18 cellular contexts compared by ENCODE assay signal in the genomic region with DNA sequence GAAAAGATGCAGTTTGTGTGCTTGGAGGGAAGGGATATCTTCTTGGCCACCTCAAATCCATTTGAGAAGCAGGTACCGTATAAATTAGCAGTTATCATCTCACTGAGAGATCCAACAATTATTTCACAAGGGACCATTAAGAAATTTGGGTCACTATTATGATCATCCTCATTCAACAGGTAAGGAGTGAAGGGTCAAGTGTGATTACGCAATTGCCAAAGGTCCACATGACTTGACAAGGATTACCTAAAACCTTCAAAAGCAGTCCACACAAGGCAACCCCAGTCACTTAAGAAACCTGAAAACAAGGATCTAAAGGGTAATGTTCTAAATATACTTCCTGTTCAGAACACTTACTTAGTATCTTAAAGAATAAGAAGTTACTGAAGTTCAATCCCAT. TPM values are rescaled to one million over a fixed set of nuclear protein-coding genes. Genes with fewer than 3 reads are reported as not detected.
DNase-seq lines count a peak whose midpoint lies in the region; ATAC-seq and TF ChIP-seq lines count a peak whose summit lies in the region.
"Had no signal": no experiment of that assay in that cellular context is flagged by ENCODE, and none has a peak within 500 bp of the region (broad histone marks: within the 10 kb centered on the region; RNA-seq: fewer than 3 reads in every experiment).

No MANE protein-coding gene starts in this region.

- peaks cover 8% of the 10 kb centered on the region for H3K36me3 Mint-ChIP-seq in activated CD4-positive, alpha-beta memory T cell treated with anti-CD3 and anti-CD28 coated beads for 36 hours
- no peaks in the 10 kb centered on the region for H3K36me3 Mint-ChIP-seq in activated CD4-positive, alpha-beta memory T cell treated with anti-CD3 and anti-CD28 coated beads, Interleukin-2, amount 10 ng/mL, durations not matched to agents 7 days and 5 days (ENCODE audit: low read depth)
- H3K36me3 Mint-ChIP-seq in activated naive CD8-positive, alpha-beta T cell treated with anti-CD3 and anti-CD28 coated beads, Interleukin-2, amount 10 ng/mL, durations not matched to agents 7 days and 5 days, result peaks cover 8% of the 10 kb centered on the region

- no peak for TF ChIP-seq RAD21 in Ishikawa (IDR thresholded peaks at IDR 0.05; ENCODE audit: low read depth)

- peaks cover 85% of the 10 kb centered on the region for H3K4me1 Mint-ChIP-seq in activated CD4-positive, alpha-beta memory T cell treated with anti-CD3 and anti-CD28 coated beads for 36 hours (ENCODE audit: low read depth)
- H3K4me1 Mint-ChIP-seq in activated CD4-positive, alpha-beta memory T cell treated with anti-CD3 and anti-CD28 coated beads, Interleukin-2, amount 10 ng/mL, durations not matched to agents 7 days and 5 days, result peaks cover 70% of the 10 kb centered on the region
- peaks cover 45% of the 10 kb centered on the region for H3K4me1 Mint-ChIP-seq in activated naive CD8-positive, alpha-beta T cell treated with anti-CD3 and anti-CD28 coated beads, Interleukin-2, amount 10 ng/mL, durations not matched to agents 7 days and 5 days

- H3K9me3 ChIP-seq in gastrocnemius medialis, result no peaks in the 10 kb centered on the region
- H3K9me3 ChIP-seq in heart left ventricle, result no peaks in the 10 kb centered on the region
- H3K9me3 ChIP-seq: upper lobe of left lung had no signal

- no peaks in the 10 kb centered on the region for H3K9me3 Mint-ChIP-seq in activated CD4-positive, alpha-beta memory T cell treated with anti-CD3 and anti-CD28 coated beads for 36 hours
- H3K9me3 Mint-ChIP-seq in activated CD4-positive, alpha-beta memory T cell treated with anti-CD3 and anti-CD28 coated beads, Interleukin-2, amount 10 ng/mL, durations not matched to agents 7 days and 5 days, result no peaks in the 10 kb centered on the region
- no peaks in the 10 kb centered on the region for H3K9me3 Mint-ChIP-seq in activated naive CD8-positive, alpha-beta T cell treated with anti-CD3 and anti-CD28 coated beads, Interleukin-2, amount 10 ng/mL, durations not matched to agents 7 days and 5 days

- H3K27me3 ChIP-seq in gastrocnemius medialis (no peaks in the 10 kb centered on the region), heart left ventricle (no peaks in the 10 kb centered on the region)
- H3K27me3 ChIP-seq: upper lobe of left lung had no signal

- POLR2A ChIA-PET in activated CD4-positive, alpha-beta memory T cell treated with anti-CD3 and anti-CD28 coated beads for 36 hours (lab: Charles Lee), result interaction anchor here (1.2 to 2.7 kb wide), 4 partner anchors 9 to 30 kb away, joined by 4 to 46 read pairs (median 12); partner anchors contain the start of gene CCDC6
- POLR2A ChIA-PET in activated CD4-positive, alpha-beta memory T cell treated with anti-CD3 and anti-CD28 coated beads, Interleukin-2, amount 10 ng/mL, durations not matched to agents 7 days and 5 days (lab: Charles Lee), result interaction anchor here (1.3 to 2.3 kb wide), 3 partner anchors 9 to 28 kb away, joined by 3 to 22 read pairs (median 4); partner anchors contain the start of gene CCDC6
- POLR2A ChIA-PET in activated naive CD8-positive, alpha-beta T cell treated with anti-CD3 and anti-CD28 coated beads, Interleukin-2, amount 10 ng/mL, durations not matched to agents 7 days and 5 days (lab: Charles Lee), result interaction anchor here (2.7 kb wide), 1 partner anchor 27 kb away, joined by 11 read pairs; the partner anchor contains the start of gene CCDC6

- CTCF ChIA-PET in activated CD4-positive, alpha-beta memory T cell treated with anti-CD3 and anti-CD28 coated beads for 36 hours (lab: Charles Lee), result interaction anchor here (1.7 to 1.8 kb wide), 4 partner anchors 8 to 29 kb away, joined by 5 to 15 read pairs (median 11); partner anchors contain the start of gene CCDC6
- CTCF ChIA-PET in activated CD4-positive, alpha-beta memory T cell treated with anti-CD3 and anti-CD28 coated beads, Interleukin-2, amount 10 ng/mL, durations not matched to agents 7 days and 5 days (lab: Charles Lee), result interaction anchor here (0.9 to 1.7 kb wide), 2 partner anchors 27 to 253 kb away, joined by 3 to 6 read pairs; partner anchors contain the start of gene CCDC6

- no peak for TF ChIP-seq CTCF in gastrocnemius medialis (IDR thresholded peaks at IDR 0.05 in 4 of 5, conservative IDR thresholded peaks at IDR 0.05 in 1 of 5)
- no peak for TF ChIP-seq CTCF in heart left ventricle (IDR thresholded peaks at IDR 0.05)

- TF ChIP-seq POLR2A in gastrocnemius medialis (IDR thresholded peaks at IDR 0.05) (no peak), heart left ventricle (IDR thresholded peaks at IDR 0.05) (no peak)

- no peak for TF ChIP-seq EP300 in Ishikawa (IDR thresholded peaks at IDR 0.05; ENCODE audit: borderline replicate concordance)

- H3K27me3 Mint-ChIP-seq in activated CD4-positive, alpha-beta memory T cell treated with anti-CD3 and anti-CD28 coated beads for 36 hours, result no peaks in the 10 kb centered on the region
- H3K27me3 Mint-ChIP-seq in activated CD4-positive, alpha-beta memory T cell treated with anti-CD3 and anti-CD28 coated beads, Interleukin-2, amount 10 ng/mL, durations not matched to agents 7 days and 5 days, result no peaks in the 10 kb centered on the region
- H3K27me3 Mint-ChIP-seq in activated naive CD8-positive, alpha-beta T cell treated with anti-CD3 and anti-CD28 coated beads, Interleukin-2, amount 10 ng/mL, durations not matched to agents 7 days and 5 days, result no peaks in the 10 kb centered on the region

- peak overlapping the region; percentile 54 for H3K27ac Mint-ChIP-seq in activated CD4-positive, alpha-beta memory T cell treated with anti-CD3 and anti-CD28 coated beads for 36 hours
- H3K27ac Mint-ChIP-seq in activated CD4-positive, alpha-beta memory T cell treated with anti-CD3 and anti-CD28 coated beads, Interleukin-2, amount 10 ng/mL, durations not matched to agents 7 days and 5 days, result no peak overlapping the region
- peak overlapping the region; percentile 69 for H3K27ac Mint-ChIP-seq in activated naive CD8-positive, alpha-beta T cell treated with anti-CD3 and anti-CD28 coated beads, Interleukin-2, amount 10 ng/mL, durations not matched to agents 7 days and 5 days

- intact Hi-C loops in activated CD4-positive, alpha-beta memory T cell treated with anti-CD3 and anti-CD28 coated beads for 36 hours (cut with micrococcal nuclease), result loop anchor here (1.0 to 5.0 kb wide), 4 partner anchors 8 to 694 kb away; no protein-coding TSS in a partner anchor
- intact Hi-C loops in gastrocnemius medialis (cut with DNase I; ENCODE audit: low total_unique reads), result no loop called here
- intact Hi-C loops in heart left ventricle (cut with DNase I), result no loop called here

- no peak for DNase-seq in activated CD4-positive, alpha-beta memory T cell treated with anti-CD3 and anti-CD28 coated beads for 36 hours
- DNase-seq in activated CD4-positive, alpha-beta memory T cell treated with anti-CD3 and anti-CD28 coated beads, Interleukin-2, amount 10 ng/mL, durations not matched to agents 7 days and 5 days, result no peak
- DNase-seq in activated naive CD8-positive, alpha-beta T cell treated with anti-CD3 and anti-CD28 coated beads, Interleukin-2, amount 10 ng/mL, durations not matched to agents 7 days and 5 days, result no peak
- DNase-seq in gastrocnemius medialis (no peak), heart left ventricle (no peak), glomerular visceral epithelial cell (ENCODE audit: extremely low spot score) (no peak), activated gamma-delta T cell treated with Interleukin-2 at 50 U/mL for 16 hours (no peak)
- DNase-seq: activated CD4-positive, alpha-beta T cell treated with anti-CD3 and anti-CD28 coated beads, Interleukin-2, amount 50 U/mL, for 4 hours; C1 segment of cervical spinal cord; effector CD8-positive, alpha-beta T cell; GDM1; midbrain; NCI-H1092 treated with DMSO at 0.1 percent for 48 hours; NCI-H2081 treated with DMSO at 0.1 percent for 48 hours; posterior cingulate gyrus had no signal

- H3K4me1 ChIP-seq in gastrocnemius medialis (peaks cover 27 to 29% of the 10 kb centered on the region in 2 donors), heart left ventricle (peaks cover 0 to 39% (median 6%) of the 10 kb centered on the region in 12 donors)

- no peak overlapping the region for H3K4me3 Mint-ChIP-seq in activated CD4-positive, alpha-beta memory T cell treated with anti-CD3 and anti-CD28 coated beads for 36 hours
- H3K4me3 Mint-ChIP-seq in activated CD4-positive, alpha-beta memory T cell treated with anti-CD3 and anti-CD28 coated beads, Interleukin-2, amount 10 ng/mL, durations not matched to agents 7 days and 5 days, result no peak overlapping the region
- peak overlapping the region; percentile 3 for H3K4me3 Mint-ChIP-seq in activated naive CD8-positive, alpha-beta T cell treated with anti-CD3 and anti-CD28 coated beads, Interleukin-2, amount 10 ng/mL, durations not matched to agents 7 days and 5 days

- in situ Hi-C loops in gastrocnemius medialis (cut with MboI; ENCODE audit: low sequenced_read_pairs in 4 of 4), result no loop called here

- no peak overlapping the region for H3K4me3 ChIP-seq in gastrocnemius medialis
- no peak overlapping the region for H3K4me3 ChIP-seq in heart left ventricle
- H3K4me3 ChIP-seq: upper lobe of left lung had no signal

- H3K27ac ChIP-seq in gastrocnemius medialis (peak overlapping the region; percentile 10 to 38 (median 24)), heart left ventricle (no peak overlapping the region)

- no peak for ATAC-seq in activated naive CD8-positive, alpha-beta T cell treated with anti-CD3 and anti-CD28 coated beads, Interleukin-2, amount 10 ng/mL, durations not matched to agents 7 days and 5 days (ENCODE audit: low read depth)
- ATAC-seq in gastrocnemius medialis (peak in 1 of 2 donors; percentile 31), heart left ventricle (no peak)
- ATAC-seq: esophagus mucosa had no signal

- 95 to 99% (median 97%) methylated on average over 2 of the region's 2 CpGs for WGBS in heart left ventricle, 4 donors

- H3K36me3 ChIP-seq in gastrocnemius medialis (no peaks in the 10 kb centered on the region), heart left ventricle (no peaks in the 10 kb centered on the region)
- H3K36me3 ChIP-seq: upper lobe of left lung had no signal

RNA-seq across cellular contexts. Expression of gene CCDC6, which starts 27.4 kb away (rescaled TPM):
- total RNA-seq in activated CD4-positive, alpha-beta memory T cell treated with anti-CD3 and anti-CD28 coated beads for 36 hours, result 10 to 100 TPM; 49.1 to 51.5 TPM
- total RNA-seq in activated CD4-positive, alpha-beta memory T cell treated with anti-CD3 and anti-CD28 coated beads, Interleukin-2, amount 10 ng/mL, durations not matched to agents 7 days and 5 days, result 10 to 100 TPM; 22.4 to 22.6 TPM
- 10 to 100 TPM; 20.4 to 21.4 TPM for total RNA-seq in activated naive CD8-positive, alpha-beta T cell treated with anti-CD3 and anti-CD28 coated beads, Interleukin-2, amount 10 ng/mL, durations not matched to agents 7 days and 5 days
- total RNA-seq in gastrocnemius medialis (10 to 100 TPM; 26.6 to 43.3 (median 29.5) TPM), heart left ventricle (10 to 100 TPM; 13.8 to 47.1 (median 20.2) TPM)
- 10 to 100 TPM in 1 of 2 donors, 1 to 10 TPM in 1; 3.7 to 17.3 TPM for polyA plus RNA-seq in heart left ventricle

Comparison
In these comparisons a context has a peak if more than half of its experiments do, and no peak if none do; other contexts are left out.
1. H3K27ac ChIP-seq: peak in gastrocnemius medialis (4 of 4); none in heart left ventricle (0 of 12).